In the genomic region with DNA sequence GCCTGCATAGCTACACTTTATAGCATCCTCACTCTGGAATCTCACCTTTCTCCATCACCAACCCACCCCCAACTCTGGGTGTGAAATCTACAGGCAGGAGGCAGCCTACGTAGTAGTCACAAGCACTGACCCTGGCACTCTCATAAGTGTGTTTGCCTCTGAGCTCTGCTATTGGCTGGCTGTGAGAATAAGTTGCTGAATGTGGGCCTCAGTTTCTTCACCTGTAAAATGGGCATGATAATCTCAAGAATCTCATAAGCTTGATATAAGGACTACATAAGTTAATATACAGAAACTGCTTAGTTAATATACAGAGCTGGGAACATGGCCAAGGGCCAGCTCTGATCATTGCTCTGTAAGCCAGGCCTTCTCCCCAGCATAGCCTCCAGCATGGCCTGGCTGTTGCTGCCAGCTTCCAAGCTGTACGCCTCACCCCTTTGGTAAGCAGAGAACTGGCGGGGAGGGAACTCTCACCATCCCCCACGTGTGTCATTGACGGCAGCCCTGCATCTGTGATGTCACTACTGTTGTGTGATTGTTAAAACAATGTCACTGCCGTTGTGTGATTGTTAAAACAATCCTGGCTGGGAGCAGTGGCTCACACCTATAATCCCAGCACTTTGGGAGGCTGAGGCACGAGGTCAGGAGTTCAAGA, we compare ENCODE assay signal across 30 cellular contexts.
"Had no signal": no experiment of that assay in that cellular context is flagged by ENCODE, and none has a peak within 500 bp of the region (broad histone marks: within the 10 kb centered on the region; RNA-seq: fewer than 3 reads in every experiment).

No MANE protein-coding gene starts in this region.

- ATAC-seq: activated T-cell treated with anti-CD3 and anti-CD28 coated beads, Interleukin-2, amount 50 U/mL, for 4 hours; activated T-helper 17 cell treated with anti-CD3 and anti-CD28 coated beads, Interleukin-2, amount 50 U/mL, for 72 hours; effector memory CD8-positive, alpha-beta T cell; gastroesophageal sphincter; left lung; lower lobe of right lung; natural killer cell treated with Interleukin-12 subunit alpha and Interleukin-12 subunit beta and Interleukin-15 and Interleukin-18, amount 100 ng/mL, for 72 hours; pancreas; right cardiac atrium had no signal

- FAIRE-seq: astrocyte, endothelial cell of umbilical vein, kidney, pancreas had no signal

- H3K36me3 Mint-ChIP-seq: activated CD4-positive, alpha-beta memory T cell treated with anti-CD3 and anti-CD28 coated beads for 36 hours; natural killer cell treated with Interleukin-12 subunit alpha and Interleukin-12 subunit beta and Interleukin-15 and Interleukin-18, amount 100 ng/mL, for 72 hours had no signal

- H3K36me3 ChIP-seq: brain microvascular endothelial cell, gastroesophageal sphincter, left lung, lower lobe of right lung, neutrophil, pancreas, spleen, transverse colon had no signal

- H3K9me3 Mint-ChIP-seq: immature natural killer cell; natural killer cell treated with Interleukin-12 subunit alpha and Interleukin-12 subunit beta and Interleukin-15 and Interleukin-18, amount 100 ng/mL, for 72 hours had no signal

- H2AFZ ChIP-seq: hepatocyte had no signal

- H3K27me3 Mint-ChIP-seq: activated CD4-positive, alpha-beta memory T cell treated with anti-CD3 and anti-CD28 coated beads for 36 hours; activated T-helper 17 cell treated with anti-CD3 and anti-CD28 coated beads, Interleukin-2, amount 50 U/mL, for 72 hours; natural killer cell treated with Interleukin-12 subunit alpha and Interleukin-12 subunit beta and Interleukin-15 and Interleukin-18, amount 100 ng/mL, for 72 hours had no signal

- DNase-seq: activated CD4-positive, alpha-beta memory T cell treated with anti-CD3 and anti-CD28 coated beads for 36 hours; activated CD4-positive, alpha-beta T cell treated with anti-CD3 and anti-CD28 coated beads, Interleukin-2, amount 10 ng/mL, durations not matched to agents 24 days and 14 days; activated CD4-positive, CD25-positive, alpha-beta regulatory T cell treated with anti-CD3 and anti-CD28 coated beads, Interleukin-2, amount 50 U/mL, for 72 hours; activated gamma-delta T cell treated with Interleukin-2 at 50 U/mL for 16 hours; activated naive CD4-positive, alpha-beta T cell treated with anti-CD3 and anti-CD28 coated beads, Interleukin-2, amount 50 U/mL, for 16 hours; activated T-cell treated with anti-CD3 and anti-CD28 coated beads, Interleukin-2, amount 50 U/mL, for 4 hours; amniotic stem cell; brain microvascular endothelial cell; cortex of kidney; effector memory CD8-positive, alpha-beta T cell; immature natural killer cell; kidney; left lung; lower lobe of right lung; mesenchymal stem cell; spleen; stimulated activated naive CD4-positive, alpha-beta T cell treated with Interleukin-2 at 50 U/mL for 16 hours; SW 1271; T-helper 2 cell; testis; transverse colon had no signal

- H3K9me3 ChIP-seq: gastroesophageal sphincter, lower lobe of right lung, neutrophil, pancreas, testis, transverse colon had no signal

- H3K4me3 Mint-ChIP-seq: activated CD4-positive, alpha-beta memory T cell treated with anti-CD3 and anti-CD28 coated beads for 36 hours; activated CD4-positive, alpha-beta T cell treated with anti-CD3 and anti-CD28 coated beads, Interleukin-2, amount 10 ng/mL, durations not matched to agents 24 days and 14 days; activated T-cell treated with anti-CD3 and anti-CD28 coated beads, Interleukin-2, amount 50 U/mL, for 4 hours; activated T-helper 17 cell treated with anti-CD3 and anti-CD28 coated beads, Interleukin-2, amount 50 U/mL, for 72 hours; effector memory CD8-positive, alpha-beta T cell; immature natural killer cell; natural killer cell treated with Interleukin-12 subunit alpha and Interleukin-12 subunit beta and Interleukin-15 and Interleukin-18, amount 100 ng/mL, for 72 hours had no signal

- H3K4me2 ChIP-seq: hepatocyte had no signal

- H3K4me1 ChIP-seq: gastroesophageal sphincter, left lung, lower lobe of right lung, pancreas, spleen, testis, transverse colon had no signal

- H3K4me3 ChIP-seq: gastroesophageal sphincter, hepatocyte, left lung, lower lobe of right lung, pancreas, spleen, testis, transverse colon had no signal

- H3K27ac ChIP-seq: brain microvascular endothelial cell, gastroesophageal sphincter, hepatocyte, left lung, lower lobe of right lung, neutrophil, pancreas, spleen, testis, transverse colon had no signal

- H3K79me2 ChIP-seq: hepatocyte had no signal

- H3K27ac Mint-ChIP-seq: activated CD4-positive, alpha-beta memory T cell treated with anti-CD3 and anti-CD28 coated beads for 36 hours; activated CD4-positive, alpha-beta T cell treated with anti-CD3 and anti-CD28 coated beads, Interleukin-2, amount 10 ng/mL, durations not matched to agents 24 days and 14 days; activated T-helper 17 cell treated with anti-CD3 and anti-CD28 coated beads, Interleukin-2, amount 50 U/mL, for 72 hours; effector memory CD8-positive, alpha-beta T cell; immature natural killer cell; natural killer cell treated with Interleukin-12 subunit alpha and Interleukin-12 subunit beta and Interleukin-15 and Interleukin-18, amount 100 ng/mL, for 72 hours had no signal

- H3K27me3 ChIP-seq: brain microvascular endothelial cell, gastroesophageal sphincter, hepatocyte, left lung, neutrophil, pancreas, testis, transverse colon had no signal

- H3K4me1 Mint-ChIP-seq: activated CD4-positive, alpha-beta T cell treated with anti-CD3 and anti-CD28 coated beads, Interleukin-2, amount 10 ng/mL, durations not matched to agents 24 days and 14 days; activated T-helper 17 cell treated with anti-CD3 and anti-CD28 coated beads, Interleukin-2, amount 50 U/mL, for 72 hours; immature natural killer cell had no signal
